In the genomic region with DNA sequence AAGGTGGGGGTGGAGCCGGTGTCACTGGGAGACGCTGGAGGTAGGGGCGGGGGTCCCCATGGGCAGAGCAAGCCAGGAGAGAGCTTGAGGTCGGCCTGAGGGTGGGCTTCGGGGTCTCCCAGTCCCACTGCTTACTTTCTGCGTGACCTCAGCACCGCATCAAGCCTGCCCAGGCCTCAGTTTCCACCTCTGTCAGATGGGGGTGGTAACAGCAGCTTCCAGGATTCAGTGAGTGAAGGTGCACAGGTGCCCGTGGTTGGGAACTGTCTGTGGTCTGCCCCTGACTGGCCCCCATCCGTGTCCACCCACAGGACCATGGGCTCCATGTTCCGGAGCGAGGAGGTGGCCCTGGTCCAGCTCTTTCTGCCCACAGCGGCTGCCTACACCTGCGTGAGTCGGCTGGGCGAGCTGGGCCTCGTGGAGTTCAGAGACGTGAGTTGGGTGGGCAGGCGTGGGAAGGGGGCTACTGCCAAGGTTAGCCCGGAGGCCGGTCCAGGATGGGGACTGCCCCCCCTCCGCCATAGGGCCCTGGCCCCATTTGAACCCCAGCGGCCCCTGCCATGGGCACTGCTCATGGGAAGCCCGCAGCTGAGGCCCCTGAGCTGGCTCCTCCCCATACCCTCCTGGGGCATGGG, we compare ENCODE assay signal across 9 cellular contexts. TPM values are rescaled to one million over a fixed set of nuclear protein-coding genes. Genes with fewer than 3 reads are reported as not detected.
DNase-seq lines count a peak whose midpoint lies in the region; ATAC-seq, FAIRE-seq and TF ChIP-seq lines count a peak whose summit lies in the region.
"Had no signal": no experiment of that assay in that cellular context is flagged by ENCODE, and none has a peak within 500 bp of the region (broad histone marks: within the 10 kb centered on the region; RNA-seq: fewer than 3 reads in every experiment).

No MANE protein-coding gene starts in this region.

- peak overlapping the region; percentile 84 for H3K4me2 ChIP-seq in GM12878 (ENCODE audit: control insufficient read depth, insufficient read depth)

- BruUV-seq in GM12878 (replicated peaks; lab: Mats Ljungman, UMichigan) = no TSS peak

- DNase-seq in cardiac muscle cell (ENCODE audit: low read depth in 1 of 2, low spot score in 1 of 2) (no peak), Right ventricle myocardium inferior (ENCODE audit: missing footprints) (no peak), GM12878 (ENCODE audit: low read depth, low spot score) (no peak), aorta (peak in 1 of 2 donors; percentile 73), cerebellar nuclear complex (lab: John Stamatoyannopoulos, UW) (no peak), NCI-H1436 (lab: John Stamatoyannopoulos, UW) (no peak), HuH-7 (ENCODE audit: low spot score) (no peak)
- DNase-seq: DMS79 had no signal

- 66% methylated on average over 23 of the region's 23 CpGs for WGBS in GM12878 (ENCODE audit: insufficient coverage, insufficient replicate concordance, low lambda C conversion rate, missing lambda C conversion rate)
- 66% methylated on average over 23 of the region's 23 CpGs for WGBS in aorta, 2 donors

- H3K27ac ChIP-seq in cardiac muscle cell = peak overlapping the region; percentile 88
- H3K27ac ChIP-seq in GM12878 (ENCODE audit: control insufficient read depth, insufficient read depth) = peak overlapping the region; percentile 91
- peak overlapping the region; percentile 45 to 79 for H3K27ac ChIP-seq in aorta (ENCODE audit: low read depth in 1 of 2, low read length in 2 of 2)

- H4K20me1 ChIP-seq in GM12878 (ENCODE audit: control insufficient read depth, insufficient read depth) = no peaks in the 10 kb centered on the region; the same call in 1 of the 2 replicates

- no peak for TF ChIP-seq CTCF in cardiac muscle cell (IDR thresholded peaks at IDR 0.05; ENCODE audit: low read depth, low read length)
- TF ChIP-seq CTCF in GM12878 (IDR thresholded peaks at IDR 0.05 in 2 of 3, conservative IDR thresholded peaks at IDR 0.05 in 1 of 3; ENCODE audit: control insufficient read depth in 2 of 3, extremely low read depth in 1 of 3, insufficient read depth in 1 of 3, low read depth in 3 of 3, low read length in 3 of 3) = no peak

- peaks cover 46% of the 10 kb centered on the region for H3K79me2 ChIP-seq in GM12878 (ENCODE audit: control insufficient read depth, insufficient read depth, low read length)

- TF ChIP-seq EP300 in GM12878 (IDR thresholded peaks at IDR 0.05; ENCODE audit: borderline replicate concordance in 1 of 2, control insufficient read depth in 1 of 2, low read depth in 2 of 2, low read length in 2 of 2) = no peak

- intact Hi-C loops in Right ventricle myocardium inferior (cut with DNase I) (no loop called here), GM12878 (cut with micrococcal nuclease; ENCODE audit: unreplicated experiment) (no loop called here), aorta (cut with DNase I) (no loop called here)

- TF ChIP-seq RAD21 in GM12878 (IDR thresholded peaks at IDR 0.05; ENCODE audit: insufficient read depth, low read depth, low read length) = no peak

- RAD21 ChIA-PET in GM12878 (lab: Charles Lee; ENCODE audit: unreplicated experiment) = interaction anchor here (1.3 to 4.3 kb wide), 2 partner anchors 10 to 77 kb away, joined by 3 to 23 read pairs; no protein-coding TSS in a partner anchor

- in situ Hi-C loops in GM12878 (cut with MboI) = no loop called here

- no peak overlapping the region; the same call in 1 of the 2 replicates for H2AFZ ChIP-seq in GM12878 (ENCODE audit: control insufficient read depth, low read depth, low read length)

- FAIRE-seq in GM12878 (lab: Jason Lieb, UNC) = no peak

- ATAC-seq in Right ventricle myocardium inferior = no peak
- no peak for ATAC-seq in GM12878
- no peak for ATAC-seq in aorta (ENCODE audit: low FRiP score)

- no peak for TF ChIP-seq POLR2A in GM12878 (IDR thresholded peaks at IDR 0.05; ENCODE audit: low read depth, low read length)

- POLR2A ChIA-PET in GM12878 (lab: Charles Lee) = interaction anchor here (0.6 to 3.4 kb wide), 9 partner anchors 11 to 233 kb away, joined by 3 to 21 read pairs (median 3); partner anchors contain the start of gene NDUFS8

- H3K9me3 ChIP-seq in cardiac muscle cell (ENCODE audit: low read depth) = no peaks in the 10 kb centered on the region
- no peaks in the 10 kb centered on the region for H3K9me3 ChIP-seq in GM12878 (replicated peaks; ENCODE audit: control insufficient read depth, insufficient read depth, low read length)
- no peaks in the 10 kb centered on the region for H3K9me3 ChIP-seq in mononuclear cell (ENCODE audit: low read depth, low read length)
- H3K9me3 ChIP-seq in aorta (ENCODE audit: control insufficient read depth, low read length) = no peaks in the 10 kb centered on the region

- H3K36me3 ChIP-seq in cardiac muscle cell (no peaks in the 10 kb centered on the region), GM12878 (ENCODE audit: control insufficient read depth in 2 of 2, insufficient read depth in 2 of 2, low read length in 1 of 2) (peaks cover 8 to 24% of the 10 kb centered on the region in 2 experiments; a peak in 3 of 4 replicates), aorta (ENCODE audit: control insufficient read depth in 1 of 2, insufficient read depth in 2 of 2, low read length in 1 of 2) (peaks cover 0 to 2% of the 10 kb centered on the region in 2 donors)

- H3K9ac ChIP-seq in GM12878 (ENCODE audit: control insufficient read depth, insufficient read depth, low read length) = peak overlapping the region; percentile 79

- CTCF ChIA-PET in GM12878 (lab: Yijun Ruan, JAX) = interaction anchor here (0.6 to 1.6 kb wide), 4 partner anchors 10 to 49 kb away, joined by 3 read pairs; partner anchors contain the start of gene NDUFS8

- H3K27me3 ChIP-seq in cardiac muscle cell (no peaks in the 10 kb centered on the region), GM12878 (replicated peaks in 1 of 2; ENCODE audit: control insufficient read depth in 2 of 2, insufficient read depth in 2 of 2, low read length in 1 of 2) (no peaks in the 10 kb centered on the region), mononuclear cell (ENCODE audit: insufficient read depth, low read length) (no peaks in the 10 kb centered on the region), aorta (ENCODE audit: control insufficient read depth in 1 of 2, insufficient read depth in 2 of 2, low read length in 1 of 2) (no peaks in the 10 kb centered on the region)

- SMC1A ChIA-PET in GM12878 (lab: Charles Lee; ENCODE audit: uncharacterized antibody, unreplicated experiment) = interaction anchor here (0.8 to 3.0 kb wide), 4 partner anchors 37 to 163 kb away, joined by 3 to 19 read pairs (median 6); no protein-coding TSS in a partner anchor

- no peak overlapping the region for H3K4me3 ChIP-seq in cardiac muscle cell
- H3K4me3 ChIP-seq in GM12878 = peak overlapping the region; percentile 99
- H3K4me3 ChIP-seq in mononuclear cell (ENCODE audit: low read length) = peak overlapping the region; percentile 72
- H3K4me3 ChIP-seq in aorta (ENCODE audit: low read length in 2 of 2) = peak overlapping the region in 1 of 2 donors; percentile 32

- H3K4me1 ChIP-seq in cardiac muscle cell (ENCODE audit: low read depth) = peaks cover 24% of the 10 kb centered on the region
- H3K4me1 ChIP-seq in GM12878 (ENCODE audit: control insufficient read depth, insufficient read depth, low read length) = peaks cover 13% of the 10 kb centered on the region
- peaks cover 46% of the 10 kb centered on the region for H3K4me1 ChIP-seq in mononuclear cell (ENCODE audit: insufficient read depth, low read length)
- H3K4me1 ChIP-seq in aorta (ENCODE audit: control insufficient read depth in 1 of 2, insufficient read depth in 2 of 2, low read length in 2 of 2) = no peaks in the 10 kb centered on the region

RNA-seq across cellular contexts. Expression of gene TCIRG1, which starts 2.2 kb away (rescaled TPM):
- total RNA-seq in cardiac muscle cell (35.4 and 55.8 TPM in 2 replicates), Right ventricle myocardium inferior (30.4 TPM), GM12878 (2014; rRNA removed) (143 and 166 TPM in 2 replicates), GM12878 (2014; rRNA removed; fragmentation: Illumina TruSeq; extraction: Trizol) (18.9 and 20.4 TPM in 2 replicates), GM12878 (2021) (173 and 179 TPM in 2 replicates), mononuclear cell (213 TPM), aorta (100 to 1,000 TPM; 124 to 173 TPM)
- polyA plus RNA-seq in cardiac muscle cell (19.4 and 47.5 TPM in 2 replicates), GM12878 (2011; rRNA removed) (20.8 and 51.2 TPM in 2 replicates), GM12878 (2014; fragmentation: Illumina TruSeq; extraction: Trizol) (3.0 and 18.6 TPM in 2 replicates), GM12878 (2014; fragmentation: Nextera tagmentation; extraction: Ambion mirVana) (1 to 10 TPM in 1 of 2 experiments, under 1 TPM in 1; 0.76 to 7.5 TPM), GM12878 (2014; rRNA removed) (218 and 238 TPM in 2 replicates), GM12878 (2016; fragmentation: Nextera tagmentation; extraction: Ambion mirVana) (100 to 1,000 TPM; 124 to 148 TPM), aorta (100 to 1,000 TPM in 1 of 2 donors, 10 to 100 TPM in 1; 47.5 to 485 TPM)
- total RNA-seq in GM12878 (2013; cell fraction: nucleolus; rRNA removed) = 287 and 325 TPM in 2 replicates
- 40.2 TPM for polyA plus RNA-seq in GM12878 (2011; ENCODE audit: low read depth)
- 73.7 and 130 TPM in 2 replicates for polyA plus RNA-seq in GM12878 (2011; cell fraction: cytosol; rRNA removed)
- polyA plus RNA-seq in GM12878 (2011; cell fraction: nucleus; rRNA removed) = 2,133 and 2,164 TPM in 2 replicates
- polyA plus RNA-seq in GM12878 (2012) = 133 and 152 TPM in 2 replicates
- 36.7 and 83.1 TPM in 2 replicates for polyA minus RNA-seq in GM12878 (2011; rRNA and poly(A)+ RNA removed)
- polyA minus RNA-seq in GM12878 (2011; cell fraction: cytosol; rRNA and poly(A)+ RNA removed) = 30.3 and 36.8 TPM in 2 replicates
- 200 and 263 TPM in 2 replicates for polyA minus RNA-seq in GM12878 (2011; cell fraction: nucleus; rRNA and poly(A)+ RNA removed)

RNA-seq across cellular contexts. Expression of gene NDUFS8, which starts 10.6 kb away (rescaled TPM):
- total RNA-seq in cardiac muscle cell (330 and 471 TPM in 2 replicates), Right ventricle myocardium inferior (479 TPM), GM12878 (2014; rRNA removed) (224 and 238 TPM in 2 replicates), GM12878 (2014; rRNA removed; fragmentation: Illumina TruSeq; extraction: Trizol) (67.9 and 69.2 TPM in 2 replicates), GM12878 (2021) (169 and 176 TPM in 2 replicates), mononuclear cell (22.1 TPM), aorta (10 to 100 TPM; 70.1 to 76.7 TPM)
- polyA plus RNA-seq in cardiac muscle cell (473 and 540 TPM in 2 replicates), GM12878 (2011; rRNA removed) (17.7 and 41.5 TPM in 2 replicates), GM12878 (2014; fragmentation: Illumina TruSeq; extraction: Trizol) (13.1 and 44.4 TPM in 2 replicates), GM12878 (2014; fragmentation: Nextera tagmentation; extraction: Ambion mirVana) (10 to 100 TPM; 17.6 to 71.2 TPM), GM12878 (2014; rRNA removed) (214 and 239 TPM in 2 replicates), GM12878 (2016; fragmentation: Nextera tagmentation; extraction: Ambion mirVana) (100 to 1,000 TPM; 300 to 308 TPM), aorta (100 to 1,000 TPM in 1 of 2 donors, 10 to 100 TPM in 1; 92.0 to 159 TPM)
- total RNA-seq in GM12878 (2013; cell fraction: nucleolus; rRNA removed) = 26.5 and 35.4 TPM in 2 replicates
- 53.0 TPM for polyA plus RNA-seq in GM12878 (2011; ENCODE audit: low read depth)
- 87.4 and 156 TPM in 2 replicates for polyA plus RNA-seq in GM12878 (2011; cell fraction: cytosol; rRNA removed)
- polyA plus RNA-seq in GM12878 (2011; cell fraction: nucleus; rRNA removed) = 97.0 and 109 TPM in 2 replicates
- 86.6 and 93.3 TPM in 2 replicates for polyA plus RNA-seq in GM12878 (2012)
- polyA minus RNA-seq in GM12878 (2011; rRNA and poly(A)+ RNA removed) = 41.8 and 80.4 TPM in 2 replicates
- 42.0 and 51.3 TPM in 2 replicates for polyA minus RNA-seq in GM12878 (2011; cell fraction: cytosol; rRNA and poly(A)+ RNA removed)
- 30.9 and 54.5 TPM in 2 replicates for polyA minus RNA-seq in GM12878 (2011; cell fraction: nucleus; rRNA and poly(A)+ RNA removed)

RNA-seq across cellular contexts. Expression of gene ALDH3B1, which starts 30.9 kb away (rescaled TPM):
- total RNA-seq in cardiac muscle cell (0.45 and 1.2 TPM in 2 replicates), Right ventricle myocardium inferior (3.5 TPM), GM12878 (2014; rRNA removed) (0.17 and 0.60 TPM in 2 replicates), GM12878 (2014; rRNA removed; fragmentation: Illumina TruSeq; extraction: Trizol) (0.18 TPM in 1 of 2 replicates, not detected in the other), GM12878 (2021) (0.32 TPM in 1 of 2 replicates, not detected in the other), mononuclear cell (19.6 TPM), aorta (10 to 100 TPM; 10.9 to 12.4 TPM)
- polyA plus RNA-seq in cardiac muscle cell (0.55 and 0.66 TPM in 2 replicates), GM12878 (2011; rRNA removed) (not detected in 2 replicates), GM12878 (2014; fragmentation: Illumina TruSeq; extraction: Trizol) (0.04 TPM in 1 of 2 replicates, not detected in the other), GM12878 (2014; fragmentation: Nextera tagmentation; extraction: Ambion mirVana) (under 1 TPM; 0.03 to 0.13 TPM), GM12878 (2014; rRNA removed) (0.19 and 0.23 TPM in 2 replicates), GM12878 (2016; fragmentation: Nextera tagmentation; extraction: Ambion mirVana) (under 1 TPM in 1 of 2 experiments, not detected in 1; 0.37 TPM), aorta (1 to 10 TPM; 9.1 TPM)
- total RNA-seq in GM12878 (2013; cell fraction: nucleolus; rRNA removed) = not detected in 2 replicates
- polyA plus RNA-seq in GM12878 (2011; ENCODE audit: low read depth) = not detected
- 0.01 TPM in 1 of 2 replicates, not detected in the other for polyA plus RNA-seq in GM12878 (2011; cell fraction: cytosol; rRNA removed)
- polyA plus RNA-seq in GM12878 (2011; cell fraction: nucleus; rRNA removed) = not detected in 2 replicates
- 0.13 and 0.14 TPM in 2 replicates for polyA plus RNA-seq in GM12878 (2012)
- not detected in 2 replicates for polyA minus RNA-seq in GM12878 (2011; rRNA and poly(A)+ RNA removed)
- 0.94 and 1.0 TPM in 2 replicates for polyA minus RNA-seq in GM12878 (2011; cell fraction: cytosol; rRNA and poly(A)+ RNA removed)
- polyA minus RNA-seq in GM12878 (2011; cell fraction: nucleus; rRNA and poly(A)+ RNA removed) = 0.12 and 0.29 TPM in 2 replicates

RNA-seq across cellular contexts. Expression of gene UNC93B1, which starts 37.2 kb away (rescaled TPM):
- 13.6 and 24.0 TPM in 2 replicates for total RNA-seq in cardiac muscle cell
- polyA plus RNA-seq in cardiac muscle cell = 13.2 and 20.0 TPM in 2 replicates
- 9.0 TPM for total RNA-seq in Right ventricle myocardium inferior
- total RNA-seq in GM12878 (2013; cell fraction: nucleolus; rRNA removed) = 59.2 TPM in 2 replicates
- total RNA-seq in GM12878 (2014; rRNA removed) = 61.9 and 67.8 TPM in 2 replicates
- 16.1 and 18.6 TPM in 2 replicates for total RNA-seq in GM12878 (2014; rRNA removed; fragmentation: Illumina TruSeq; extraction: Trizol)
- total RNA-seq in GM12878 (2021) = 75.6 and 79.7 TPM in 2 replicates
- polyA plus RNA-seq in GM12878 (2011; ENCODE audit: low read depth) = 29.9 TPM
- polyA plus RNA-seq in GM12878 (2011; rRNA removed) = 18.5 and 41.1 TPM in 2 replicates
- polyA plus RNA-seq in GM12878 (2011; cell fraction: cytosol; rRNA removed) = 38.3 and 51.7 TPM in 2 replicates
- 115 and 153 TPM in 2 replicates for polyA plus RNA-seq in GM12878 (2011; cell fraction: nucleus; rRNA removed)
- polyA plus RNA-seq in GM12878 (2012) = 54.8 and 57.9 TPM in 2 replicates
- 8.1 and 25.3 TPM in 2 replicates for polyA plus RNA-seq in GM12878 (2014; fragmentation: Illumina TruSeq; extraction: Trizol)
- 1 to 10 TPM; 1.3 to 3.4 TPM for polyA plus RNA-seq in GM12878 (2014; fragmentation: Nextera tagmentation; extraction: Ambion mirVana)
- 73.1 and 79.9 TPM in 2 replicates for polyA plus RNA-seq in GM12878 (2014; rRNA removed)
- 10 to 100 TPM; 35.0 to 37.5 TPM for polyA plus RNA-seq in GM12878 (2016; fragmentation: Nextera tagmentation; extraction: Ambion mirVana)
- polyA minus RNA-seq in GM12878 (2011; rRNA and poly(A)+ RNA removed) = 31.6 and 44.0 TPM in 2 replicates
- polyA minus RNA-seq in GM12878 (2011; cell fraction: cytosol; rRNA and poly(A)+ RNA removed) = 18.9 and 20.0 TPM in 2 replicates
- 24.2 and 31.8 TPM in 2 replicates for polyA minus RNA-seq in GM12878 (2011; cell fraction: nucleus; rRNA and poly(A)+ RNA removed)
- total RNA-seq in mononuclear cell = 62.7 TPM
- total RNA-seq in aorta = 10 to 100 TPM; 20.4 to 32.1 TPM
- polyA plus RNA-seq in aorta = 10 to 100 TPM in 1 of 2 donors, 1 to 10 TPM in 1; 9.1 to 28.9 TPM
